ENCODE assay signal across 10 cellular contexts in genomic region chr6:2768696-2769095, GRCh38. TPM values are rescaled to one million over a fixed set of nuclear protein-coding genes. Genes with fewer than 3 reads are reported as not detected.
DNase-seq lines count a peak whose midpoint lies in the region; ATAC-seq, FAIRE-seq and TF ChIP-seq lines count a peak whose summit lies in the region.
"Had no signal": no experiment of that assay in that cellular context is flagged by ENCODE, and none has a peak within 500 bp of the region (broad histone marks: within the 10 kb centered on the region; RNA-seq: fewer than 3 reads in every experiment).

No MANE protein-coding gene starts in this region.

- TF ChIP-seq POLR2A in HepG2 (IDR thresholded peaks at IDR 0.05; ENCODE audit: insufficient read depth in 1 of 2, low read depth in 2 of 2, low read length in 2 of 2) (no peak), right lobe of liver (IDR thresholded peaks at IDR 0.05) (no peak)

- CTCF ChIA-PET in HepG2 (lab: Yijun Ruan, JAX; ENCODE audit: low intra/inter-chr PET ratio, low total read pairs), result no interaction called here
- CTCF ChIA-PET in activated CD4-positive, alpha-beta memory T cell treated with anti-CD3 and anti-CD28 coated beads for 36 hours (lab: Charles Lee), result interaction anchor here (0.9 to 2.7 kb wide), 5 partner anchors 18 to 220 kb away, joined by 4 to 13 read pairs (median 7); partner anchors contain the start of genes MYLK4 and SERPINB1

- POLR2A ChIA-PET in HepG2 (lab: Yijun Ruan, JAX), result interaction anchor here (1.2 to 2.3 kb wide), 3 partner anchors 73 to 108 kb away, joined by 3 to 7 read pairs (median 5); partner anchors contain the start of gene SERPINB1
- POLR2A ChIA-PET in activated CD4-positive, alpha-beta memory T cell treated with anti-CD3 and anti-CD28 coated beads for 36 hours (lab: Charles Lee), result interaction anchor here (0.6 to 1.5 kb wide), 2 partner anchors 172 to 295 kb away, joined by 3 read pairs; no protein-coding TSS in a partner anchor

- H3K9me3 ChIP-seq in HepG2 (ENCODE audit: low read length) (no peaks in the 10 kb centered on the region), right lobe of liver (no peaks in the 10 kb centered on the region), iPS-20b (ENCODE audit: insufficient read depth, low read depth, low read length) (no peaks in the 10 kb centered on the region)

- TF ChIP-seq EP300 in HepG2 (IDR thresholded peaks at IDR 0.05; ENCODE audit: low read depth in 2 of 2, low read length in 2 of 2) (no peak), HepG2 (CRISPR knock-in tag; IDR thresholded peaks at IDR 0.05; ENCODE audit: borderline replicate concordance) (no peak)

- peaks cover 19% of the 10 kb centered on the region for H3K36me3 Mint-ChIP-seq in activated CD4-positive, alpha-beta memory T cell treated with anti-CD3 and anti-CD28 coated beads for 36 hours
- peaks cover 20% of the 10 kb centered on the region for H3K36me3 Mint-ChIP-seq in type B pancreatic cell

- no peak overlapping the region for H3K27ac Mint-ChIP-seq in activated CD4-positive, alpha-beta memory T cell treated with anti-CD3 and anti-CD28 coated beads for 36 hours
- no peak overlapping the region for H3K27ac Mint-ChIP-seq in type B pancreatic cell

- BruUV-seq in HepG2 (replicated peaks; lab: Mats Ljungman, UMichigan), result no TSS peak

- peak overlapping the region; percentile 71 for H3K4me3 Mint-ChIP-seq in activated CD4-positive, alpha-beta memory T cell treated with anti-CD3 and anti-CD28 coated beads for 36 hours
- H3K4me3 Mint-ChIP-seq in type B pancreatic cell, result peak overlapping the region; percentile 86

- intact Hi-C loops in HepG2 (cut with micrococcal nuclease; ENCODE audit: unreplicated experiment), result no loop called here
- intact Hi-C loops in right lobe of liver (cut with DNase I), result no loop called here
- intact Hi-C loops in activated CD4-positive, alpha-beta memory T cell treated with anti-CD3 and anti-CD28 coated beads for 36 hours (cut with micrococcal nuclease), result loop anchor here (5.0 to 10.0 kb wide), 3 partner anchors 134 to 1366 kb away; partner anchors contain the start of genes ECI2 and SERPINB9

- peaks cover 47% of the 10 kb centered on the region for H4K20me1 ChIP-seq in HepG2 (ENCODE audit: insufficient read depth, low read length)

- DNase-seq in HepG2 (ENCODE audit: low spot score), result no peak
- DNase-seq in right lobe of liver, result no peak
- no peak for DNase-seq in activated CD4-positive, alpha-beta memory T cell treated with anti-CD3 and anti-CD28 coated beads for 36 hours
- DNase-seq in type B pancreatic cell (ENCODE audit: extremely low spot score, unreplicated experiment), result no peak
- DNase-seq in dedifferentiated amniotic fluid mesenchymal stem cell (ENCODE audit: extremely low spot score), result no peak
- no peak for DNase-seq in stimulated activated CD4-positive, alpha-beta T cell treated with anti-CD3 and anti-CD28 coated beads, Interleukin-1b, Interleukin-23, amount 100 ng/mL, for 48 hours
- DNase-seq: midbrain had no signal

- H2AFZ ChIP-seq in HepG2 (ENCODE audit: low read length), result no peak overlapping the region

- FAIRE-seq in HepG2 (lab: Jason Lieb, UNC), result no peak

- H3K4me2 ChIP-seq in HepG2 (ENCODE audit: low read depth, low read length), result peak overlapping the region; percentile 95

- in situ Hi-C loops in HepG2 (cut with HindIII; ENCODE audit: extremely low pct_ligation_motif_present, low pct_unique_long_range_greater_than_20kb), result no loop called here

- H3K4me1 ChIP-seq in HepG2 (ENCODE audit: insufficient read depth, low read length) (peaks cover 61% of the 10 kb centered on the region), right lobe of liver (peaks cover 0 to 32% (median 12%) of the 10 kb centered on the region in 4 donors), iPS-20b (ENCODE audit: insufficient read depth, low read length) (peaks cover 21% of the 10 kb centered on the region; the same call in 1 of the 2 replicates)

- H3K9me3 Mint-ChIP-seq in activated CD4-positive, alpha-beta memory T cell treated with anti-CD3 and anti-CD28 coated beads for 36 hours, result no peaks in the 10 kb centered on the region
- H3K9me3 Mint-ChIP-seq in type B pancreatic cell, result no peaks in the 10 kb centered on the region

- TF ChIP-seq CTCF in HepG2 (CRISPR knock-in tag; IDR thresholded peaks at IDR 0.05), result no peak
- no peak for TF ChIP-seq CTCF in right lobe of liver (IDR thresholded peaks at IDR 0.05)
- TF ChIP-seq CTCF in type B pancreatic cell (conservative IDR thresholded peaks at IDR 0.05), result no peak

- peaks cover 52% of the 10 kb centered on the region for H3K4me1 Mint-ChIP-seq in activated CD4-positive, alpha-beta memory T cell treated with anti-CD3 and anti-CD28 coated beads for 36 hours (ENCODE audit: low read depth)
- H3K4me1 Mint-ChIP-seq in type B pancreatic cell (ENCODE audit: unreplicated experiment), result peaks cover 52% of the 10 kb centered on the region

- H3K36me3 ChIP-seq in HepG2 (replicated peaks in 1 of 2; ENCODE audit: control insufficient read depth in 1 of 2, insufficient read depth in 2 of 2, low read length in 2 of 2), result peaks cover 12 to 44% of the 10 kb centered on the region in 2 experiments
- peaks cover 0 to 7% (median 0%) of the 10 kb centered on the region in 4 donors for H3K36me3 ChIP-seq in right lobe of liver
- H3K36me3 ChIP-seq in iPS-20b (ENCODE audit: insufficient read depth, low read depth, low read length), result peaks cover 37% of the 10 kb centered on the region

- H3K79me2 ChIP-seq in HepG2 (ENCODE audit: insufficient read depth, low read length), result peaks cover 80% of the 10 kb centered on the region

- ATAC-seq in HepG2, result no peak
- ATAC-seq in right lobe of liver, result no peak
- ATAC-seq in GM19395 (IDR thresholded peaks at IDR 0.05; ENCODE audit: unreplicated experiment), result no peak

- WGBS in HepG2 (ENCODE audit: low lambda C conversion rate), result 50% methylated on average over 6 of the region's 6 CpGs
- WGBS in right lobe of liver (ENCODE audit: insufficient coverage, low coverage, low lambda C conversion rate, missing lambda C conversion rate), result 53% methylated on average over 6 of the region's 6 CpGs

- H3K4me3 ChIP-seq in HepG2 (replicated peaks in 1 of 3; ENCODE audit: insufficient read depth in 1 of 3, low read depth in 2 of 3, low read length in 3 of 3) (peak overlapping the region; percentile 77 to 95 (median 85); a peak in 5 of 6 replicates), right lobe of liver (no peak overlapping the region), iPS-20b (ENCODE audit: low read length) (0 out of 2 replicates have a peak overlapping the region, but pooled peaks have one; percentile 93)

- H3K27ac ChIP-seq in HepG2 (ENCODE audit: extremely low read length, insufficient read depth, low read length), result no peak overlapping the region
- no peak overlapping the region for H3K27ac ChIP-seq in right lobe of liver
- no peak overlapping the region for H3K27ac ChIP-seq in iPS-20b (ENCODE audit: low read length)
- H3K27ac ChIP-seq: epithelial cell of prostate had no signal

- H3K27me3 ChIP-seq in HepG2 (ENCODE audit: control insufficient read depth in 1 of 2, insufficient read depth in 2 of 2, low read length in 2 of 2) (no peaks in the 10 kb centered on the region; a peak in 2 of 5 replicates), right lobe of liver (no peaks in the 10 kb centered on the region), iPS-20b (ENCODE audit: insufficient read depth, low read length) (no peaks in the 10 kb centered on the region)

- TF ChIP-seq RAD21 in HepG2 (CRISPR knock-in tag; IDR thresholded peaks at IDR 0.05), result no peak

- peak overlapping the region; percentile 91; the same call in 1 of the 2 replicates for H3K9ac ChIP-seq in HepG2 (ENCODE audit: insufficient read depth, low read depth, low read length)
- no peak overlapping the region for H3K9ac ChIP-seq in iPS-20b (ENCODE audit: low read depth, low read length)

- no peaks in the 10 kb centered on the region for H3K27me3 Mint-ChIP-seq in activated CD4-positive, alpha-beta memory T cell treated with anti-CD3 and anti-CD28 coated beads for 36 hours
- H3K27me3 Mint-ChIP-seq in type B pancreatic cell, result no peaks in the 10 kb centered on the region

RNA-seq across cellular contexts. Expression of gene WRNIP1, which starts 3.5 kb away (rescaled TPM):
- total RNA-seq in HepG2 (2016; rRNA removed; fragmentation: Illumina TruSeq; extraction: Trizol) (88.9 and 90.3 TPM in 2 replicates), right lobe of liver (10 to 100 TPM; 15.8 to 36.8 (median 20.7) TPM), type B pancreatic cell (ENCODE audit: low replicate concordance) (37.6 and 41.2 TPM in 2 replicates)
- total RNA-seq in HepG2 (2016; cell fraction: cytosol; rRNA removed; fragmentation: Illumina TruSeq; extraction: Trizol; ENCODE audit: low read depth), result 14.5 and 15.0 TPM in 2 replicates
- total RNA-seq in HepG2 (2016; cell fraction: insoluble cytoplasmic fraction; rRNA removed; fragmentation: Illumina TruSeq; extraction: Trizol), result 82.7 and 90.1 TPM in 2 replicates
- total RNA-seq in HepG2 (2016; cell fraction: membrane; rRNA removed; fragmentation: Illumina TruSeq; extraction: Trizol), result 49.2 and 50.7 TPM in 2 replicates
- total RNA-seq in HepG2 (2016; cell fraction: nucleus; rRNA removed; fragmentation: Illumina TruSeq; extraction: Trizol), result 48.4 and 54.7 TPM in 2 replicates
- 73.4 and 77.7 TPM in 2 replicates for polyA plus RNA-seq in HepG2 (2011; rRNA removed)
- polyA plus RNA-seq in HepG2 (2011; cell fraction: cytosol; rRNA removed), result 83.3 and 106 TPM in 2 replicates
- polyA plus RNA-seq in HepG2 (2011; cell fraction: nucleus; rRNA removed), result 69.3 and 70.9 TPM in 2 replicates
- polyA plus RNA-seq in HepG2 (2012), result 57.7 and 65.4 TPM in 2 replicates
- polyA plus RNA-seq in HepG2 (2016; cell fraction: cytosol; fragmentation: Illumina TruSeq; extraction: Trizol; ENCODE audit: low read depth), result 15.1 and 16.9 TPM in 2 replicates
- polyA plus RNA-seq in HepG2 (2016; cell fraction: insoluble cytoplasmic fraction; fragmentation: Illumina TruSeq; extraction: Trizol; ENCODE audit: low read depth), result 96.1 and 98.5 TPM in 2 replicates
- polyA plus RNA-seq in HepG2 (2016; cell fraction: membrane; fragmentation: Illumina TruSeq; extraction: Trizol; ENCODE audit: low read depth), result 36.1 and 39.8 TPM in 2 replicates
- 90.6 and 97.4 TPM in 2 replicates for polyA plus RNA-seq in HepG2 (2016; cell fraction: nucleus; fragmentation: Illumina TruSeq; extraction: Trizol; ENCODE audit: insufficient read depth, low read depth)
- polyA minus RNA-seq in HepG2 (2011; rRNA and poly(A)+ RNA removed; ENCODE audit: low replicate concordance), result 73.1 and 84.7 TPM in 2 replicates
- 32.4 and 32.5 TPM in 2 replicates for polyA minus RNA-seq in HepG2 (2011; cell fraction: cytosol; rRNA and poly(A)+ RNA removed)
- polyA minus RNA-seq in HepG2 (2011; cell fraction: nucleus; rRNA and poly(A)+ RNA removed), result 39.9 and 43.4 TPM in 2 replicates
- total RNA-seq in activated CD4-positive, alpha-beta memory T cell treated with anti-CD3 and anti-CD28 coated beads for 36 hours, result 10 to 100 TPM; 32.7 to 32.8 TPM

RNA-seq across cellular contexts. Expression of gene MYLK4, which starts 18.0 kb away (rescaled TPM):
- total RNA-seq in HepG2 (2016; rRNA removed; fragmentation: Illumina TruSeq; extraction: Trizol) (0.15 and 0.29 TPM in 2 replicates), right lobe of liver (under 1 TPM in 5 of 6 experiments, not detected in 1; 0.22 to 0.46 (median 0.27) TPM), type B pancreatic cell (ENCODE audit: low replicate concordance) (0.29 and 0.65 TPM in 2 replicates)
- total RNA-seq in HepG2 (2016; cell fraction: cytosol; rRNA removed; fragmentation: Illumina TruSeq; extraction: Trizol; ENCODE audit: low read depth), result 0.09 and 0.10 TPM in 2 replicates
- 0.16 and 0.32 TPM in 2 replicates for total RNA-seq in HepG2 (2016; cell fraction: insoluble cytoplasmic fraction; rRNA removed; fragmentation: Illumina TruSeq; extraction: Trizol)
- 0.03 and 0.10 TPM in 2 replicates for total RNA-seq in HepG2 (2016; cell fraction: membrane; rRNA removed; fragmentation: Illumina TruSeq; extraction: Trizol)
- total RNA-seq in HepG2 (2016; cell fraction: nucleus; rRNA removed; fragmentation: Illumina TruSeq; extraction: Trizol), result 0.31 and 0.34 TPM in 2 replicates
- 0.26 and 0.46 TPM in 2 replicates for polyA plus RNA-seq in HepG2 (2011; rRNA removed)
- polyA plus RNA-seq in HepG2 (2011; cell fraction: cytosol; rRNA removed), result 0.07 and 0.17 TPM in 2 replicates
- 1.3 and 2.2 TPM in 2 replicates for polyA plus RNA-seq in HepG2 (2011; cell fraction: nucleus; rRNA removed)
- 0.49 and 0.50 TPM in 2 replicates for polyA plus RNA-seq in HepG2 (2012)
- polyA plus RNA-seq in HepG2 (2016; cell fraction: cytosol; fragmentation: Illumina TruSeq; extraction: Trizol; ENCODE audit: low read depth), result 0.02 TPM in 1 of 2 replicates, not detected in the other
- 0.11 and 0.14 TPM in 2 replicates for polyA plus RNA-seq in HepG2 (2016; cell fraction: insoluble cytoplasmic fraction; fragmentation: Illumina TruSeq; extraction: Trizol; ENCODE audit: low read depth)
- 0.06 and 0.08 TPM in 2 replicates for polyA plus RNA-seq in HepG2 (2016; cell fraction: membrane; fragmentation: Illumina TruSeq; extraction: Trizol; ENCODE audit: low read depth)
- 0.44 and 0.70 TPM in 2 replicates for polyA plus RNA-seq in HepG2 (2016; cell fraction: nucleus; fragmentation: Illumina TruSeq; extraction: Trizol; ENCODE audit: insufficient read depth, low read depth)
- polyA minus RNA-seq in HepG2 (2011; rRNA and poly(A)+ RNA removed; ENCODE audit: low replicate concordance), result 0.10 and 0.33 TPM in 2 replicates
- 0.09 TPM in 1 of 2 replicates, not detected in the other for polyA minus RNA-seq in HepG2 (2011; cell fraction: cytosol; rRNA and poly(A)+ RNA removed)
- polyA minus RNA-seq in HepG2 (2011; cell fraction: nucleus; rRNA and poly(A)+ RNA removed), result 0.64 and 0.87 TPM in 2 replicates
- under 1 TPM; 0.05 to 0.07 TPM for total RNA-seq in activated CD4-positive, alpha-beta memory T cell treated with anti-CD3 and anti-CD28 coated beads for 36 hours

Comparison
In these comparisons a context has a peak if more than half of its experiments do, and no peak if none do; other contexts are left out.
1. H3K4me3 ChIP-seq: peak in HepG2 (3 of 3) and iPS-20b (single experiment); none in right lobe of liver (0 of 3).